30 cellular contexts compared by ENCODE assay signal in genomic region chr18:57889841-57890240, GRCh38.
"Had no signal": no experiment of that assay in that cellular context is flagged by ENCODE, and none has a peak within 500 bp of the region (broad histone marks: within the 10 kb centered on the region; RNA-seq: fewer than 3 reads in every experiment).

No MANE protein-coding gene starts in this region.

- DNase-seq: activated B cell treated with CpG ODN at 0.5 μM for 24 hours; activated CD4-positive, alpha-beta memory T cell treated with anti-CD3 and anti-CD28 coated beads for 36 hours; activated CD4-positive, alpha-beta T cell treated with anti-CD3 and anti-CD28 coated beads for 4 hours; activated CD4-positive, alpha-beta T cell treated with anti-CD3 and anti-CD28 coated beads, Interleukin-2, amount 50 U/mL, for 1 hour; activated CD4-positive, CD25-positive, alpha-beta regulatory T cell treated with anti-CD3 and anti-CD28 coated beads, Interleukin-2, amount 50 U/mL, for 72 hours; activated CD8-positive, alpha-beta memory T cell treated with anti-CD3 and anti-CD28 coated beads, Interleukin-2, amount 50 U/mL, for 4 hours; activated gamma-delta T cell treated with Interleukin-2 at 50 U/mL for 16 hours; activated naive CD4-positive, alpha-beta T cell treated with anti-CD3 and anti-CD28 coated beads for 36 hours; activated naive CD8-positive, alpha-beta T cell treated with anti-CD3 and anti-CD28 coated beads, Interleukin-2, amount 50 U/mL, for 24 hours; activated T-cell treated with anti-CD3 and anti-CD28 coated beads for 4 hours; activated T-cell treated with anti-CD3 and anti-CD28 coated beads, Interleukin-2, amount 50 U/mL, for 4 hours; anterior cingulate cortex; brain microvascular endothelial cell; Karpas-422; NCI-H1105; NCI-H1417 treated with DMSO at 0.1 percent for 48 hours; NCI-H187 treated with DMSO at 0.1 percent for 48 hours; NCI-H2081 treated with DMSO at 0.1 percent for 48 hours; NCI-H345; NCI-H524 treated with DMSO at 0.1 percent for 48 hours; PC-3; Peyer's patch; RPMI8226; SHP77 treated with DMSO at 0.1 percent for 48 hours; T-cell; T-helper 17 cell had no signal

- H3K36me3 ChIP-seq: brain microvascular endothelial cell, cardiac muscle cell, Peyer's patch, SJSA1 had no signal

- ATAC-seq: activated naive CD8-positive, alpha-beta T cell treated with anti-CD3 and anti-CD28 coated beads, Interleukin-2, amount 50 U/mL, for 24 hours; activated T-cell treated with anti-CD3 and anti-CD28 coated beads, Interleukin-2, amount 50 U/mL, for 4 hours; PC-3; SK-N-SH treated with all-trans-retinoic acid at 6 μM for 48 hours; T-cell; T-helper 17 cell had no signal

- H3K27ac ChIP-seq: brain microvascular endothelial cell, cardiac muscle cell, Peyer's patch, SJSA1, VCaP had no signal

- H3K4me1 ChIP-seq: Peyer's patch, SJSA1 had no signal

- H3K27me3 ChIP-seq: brain microvascular endothelial cell, cardiac muscle cell, Peyer's patch, SJSA1 had no signal

- H3K9me3 ChIP-seq: Peyer's patch, SJSA1 had no signal

- H3K4me3 ChIP-seq: cardiac muscle cell, Peyer's patch, SJSA1 had no signal
